In the genomic region with DNA sequence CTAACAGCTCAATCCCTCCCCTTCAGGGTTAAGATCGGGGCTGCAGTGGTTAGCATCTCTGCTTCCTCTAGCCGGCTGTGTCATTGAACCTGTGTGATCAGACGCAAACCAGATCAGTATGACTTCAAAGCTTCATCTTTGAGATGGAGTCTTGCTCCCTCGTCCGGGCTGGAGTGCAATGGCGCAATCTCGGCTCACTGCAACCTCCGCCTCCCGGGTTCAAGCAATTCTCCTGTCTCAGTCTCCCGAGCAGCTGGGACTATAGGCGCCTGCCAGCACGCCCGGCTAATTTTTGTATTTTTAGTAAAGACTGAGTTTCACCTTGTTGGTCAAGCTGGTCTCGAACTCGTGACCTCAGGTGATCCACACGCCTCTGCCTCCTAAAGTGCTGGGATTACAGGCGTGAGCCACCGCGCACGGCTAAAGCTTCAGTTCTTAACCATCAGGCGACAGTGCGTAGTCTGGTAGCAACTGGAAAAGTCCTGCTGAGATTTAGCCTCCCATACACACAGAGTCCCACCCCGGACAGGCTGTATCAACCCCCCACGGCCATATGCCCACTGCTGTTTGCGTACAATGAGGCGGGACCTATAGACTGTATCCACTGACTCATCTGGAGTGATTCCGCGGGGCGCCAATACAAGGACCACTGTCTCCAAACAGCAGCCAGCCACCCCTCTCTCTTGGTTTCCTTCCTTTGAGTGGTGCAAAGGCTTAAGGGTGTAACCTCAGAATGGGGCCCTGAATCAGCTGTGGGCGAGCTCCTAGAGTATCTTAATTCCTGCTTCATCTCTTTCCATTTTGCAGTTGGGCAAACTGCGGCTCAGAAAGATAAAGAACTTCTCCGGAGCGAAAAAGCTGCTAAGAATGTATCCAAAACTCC, we compare ENCODE assay signal across 8 cellular contexts. TPM values are rescaled to one million over a fixed set of nuclear protein-coding genes. Genes with fewer than 3 reads are reported as not detected.
DNase-seq lines count a peak whose midpoint lies in the region; ATAC-seq lines count a peak whose summit lies in the region.

No MANE protein-coding gene starts in this region.

- H3K4me1 Mint-ChIP-seq in memory B cell, result peaks cover 24% of the 10 kb centered on the region

- no peaks in the 10 kb centered on the region for H3K9me3 Mint-ChIP-seq in memory B cell

- intact Hi-C loops in Right ventricle myocardium inferior (cut with DNase I) (loop anchor here (1.0 kb wide), 1 partner anchor 241 kb away; the partner anchor contains the start of gene USP48), cardiac septum (cut with DNase I) (loop anchor here (1.0 to 5.0 kb wide), 2 partner anchors 28 to 393 kb away; partner anchors contain the start of gene CDC42)

- H3K4me3 Mint-ChIP-seq in memory B cell, result peak overlapping the region; percentile 91

- ATAC-seq in Right ventricle myocardium inferior (peak; percentile 66), HG02981 (IDR thresholded peaks at IDR 0.05; ENCODE audit: unreplicated experiment) (peak; percentile 41), memory B cell (ENCODE audit: low read depth) (peak; percentile 38)

- H3K27me3 Mint-ChIP-seq in memory B cell, result no peaks in the 10 kb centered on the region

- H3K36me3 Mint-ChIP-seq in memory B cell, result peaks cover 4% of the 10 kb centered on the region

- DNase-seq in Right ventricle myocardium inferior (ENCODE audit: missing footprints) (peak; percentile 79), cardiac septum (ENCODE audit: low spot score) (no peak), NCI-H446 (lab: John Stamatoyannopoulos, UW) (peak; percentile 84 to 90), ecto neural progenitor cell (ENCODE audit: low spot score) (peak; percentile 72), memory B cell (ENCODE audit: low spot score in 2 of 2) (peak; percentile 41 to 49)
- peak; percentile 68 to 78 for DNase-seq in activated CD4-positive, alpha-beta T cell treated with anti-CD3 and anti-CD28 coated beads, Interleukin-2, amount 50 U/mL, for 48 hours
- peak; percentile 51 for DNase-seq in stimulated activated CD8-positive, alpha-beta memory T cell treated with anti-CD3 and anti-CD28 coated beads, Interleukin-12 subunit alpha, Interleukin-12 subunit beta, amount 100 ng/mL, for 4 hours (ENCODE audit: low read depth)

- H3K27ac Mint-ChIP-seq in memory B cell, result peak overlapping the region; percentile 98

RNA-seq across cellular contexts. Expression of gene CELA3A, which starts 23.3 kb away (rescaled TPM):
- not detected for total RNA-seq in Right ventricle myocardium inferior
- total RNA-seq in cardiac septum, result not detected

RNA-seq across cellular contexts. Expression of gene CDC42, which starts 27.8 kb away (rescaled TPM):
- total RNA-seq in Right ventricle myocardium inferior (151 TPM), cardiac septum (164 TPM)

RNA-seq across cellular contexts. Expression of gene CELA3B, which starts 47.9 kb away (rescaled TPM):
- total RNA-seq in Right ventricle myocardium inferior (not detected), cardiac septum (not detected)
